13 cellular contexts compared by ENCODE assay signal in the genomic region with DNA sequence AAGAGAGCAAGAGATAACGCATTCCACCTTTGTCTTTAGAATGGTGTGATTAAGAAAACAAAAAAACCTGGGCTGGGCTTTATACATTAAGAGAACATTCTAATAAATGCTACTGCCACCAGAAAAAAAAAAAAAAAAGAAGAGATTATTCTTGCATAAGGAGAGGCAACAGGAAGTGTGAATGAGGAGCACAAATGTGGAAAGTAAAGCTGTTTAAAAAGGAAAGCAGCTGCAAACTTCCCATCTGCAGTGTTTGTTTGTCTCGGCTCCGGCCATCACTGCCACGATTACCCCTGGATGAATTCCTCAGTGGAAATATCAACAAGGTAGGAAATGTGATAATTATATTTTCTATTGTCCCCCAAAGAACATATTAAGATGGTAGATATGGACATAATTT.
DNase-seq lines count a peak whose midpoint lies in the region; TF ChIP-seq lines count a peak whose summit lies in the region.
"Had no signal": no experiment of that assay in that cellular context is flagged by ENCODE, and none has a peak within 500 bp of the region (broad histone marks: within the 10 kb centered on the region; RNA-seq: fewer than 3 reads in every experiment).

No MANE protein-coding gene starts in this region.

- intact Hi-C loops in left ventricle myocardium inferior (cut with micrococcal nuclease) = no loop called here
- intact Hi-C loops in ascending aorta (cut with DNase I) = no loop called here

- peaks cover 4% of the 10 kb centered on the region for H3K4me1 ChIP-seq in left ventricle myocardium inferior
- no peaks in the 10 kb centered on the region for H3K4me1 ChIP-seq in right atrium auricular region
- no peaks in the 10 kb centered on the region for H3K4me1 ChIP-seq in ascending aorta

- no peaks in the 10 kb centered on the region for H3K27me3 ChIP-seq in left ventricle myocardium inferior (ENCODE audit: low read depth)
- H3K27me3 ChIP-seq in right atrium auricular region = no peaks in the 10 kb centered on the region
- H3K27me3 ChIP-seq in ascending aorta = no peaks in the 10 kb centered on the region

- H3K36me3 ChIP-seq in left ventricle myocardium inferior (no peaks in the 10 kb centered on the region), right atrium auricular region (no peaks in the 10 kb centered on the region), ascending aorta (no peaks in the 10 kb centered on the region)

- in situ Hi-C loops in GM13976 (cut with MboI; ENCODE audit: low sequenced_read_pairs, unreplicated experiment) = no loop called here

- H3K9me3 ChIP-seq in left ventricle myocardium inferior (replicated peaks) (no peaks in the 10 kb centered on the region), right atrium auricular region (no peaks in the 10 kb centered on the region), ascending aorta (no peaks in the 10 kb centered on the region)

- no peak for TF ChIP-seq CTCF in left ventricle myocardium inferior (IDR thresholded peaks at IDR 0.05; ENCODE audit: borderline replicate concordance)
- TF ChIP-seq CTCF in right atrium auricular region (IDR thresholded peaks at IDR 0.05) = no peak
- TF ChIP-seq CTCF in fibroblast of pulmonary artery (IDR thresholded peaks at IDR 0.05; ENCODE audit: low read length, missing control alignments) = no peak
- TF ChIP-seq CTCF in GM13976 (IDR thresholded peaks at IDR 0.05; ENCODE audit: borderline replicate concordance, control extremely low read depth, extremely low read depth, insufficient read depth, missing control alignments) = no peak
- no peak for TF ChIP-seq CTCF in ascending aorta (IDR thresholded peaks at IDR 0.05)

- DNase-seq in left ventricle myocardium inferior (no peak), right atrium auricular region (ENCODE audit: low spot score) (no peak), MV-4-11 (lab: John Stamatoyannopoulos, UW) (peak; percentile 54), fibroblast of pulmonary artery (ENCODE audit: low read depth) (peak; percentile 33), DMS 273 (lab: John Stamatoyannopoulos, UW; ENCODE audit: unreplicated experiment) (no peak), GM13976 (ENCODE audit: low spot score) (no peak), ascending aorta (ENCODE audit: low spot score in 2 of 2) (no peak)
- DNase-seq: C1 segment of cervical spinal cord, GOT3, Kasumi-1, MM.1S, NCI-H1694 treated with DMSO at 0.1 percent for 48 hours, NCI-H774 had no signal

- H3K4me3 ChIP-seq in left ventricle myocardium inferior (no peak overlapping the region), right atrium auricular region (no peak overlapping the region), fibroblast of pulmonary artery (replicated peaks; ENCODE audit: low read depth, low read length) (no peak overlapping the region), ascending aorta (no peak overlapping the region)

- peak overlapping the region; percentile 45 for H3K27ac ChIP-seq in left ventricle myocardium inferior (replicated peaks)
- H3K27ac ChIP-seq in right atrium auricular region = no peak overlapping the region
- H3K27ac ChIP-seq in ascending aorta = no peak overlapping the region

Comparison
In these comparisons a context has a peak if more than half of its experiments do, and no peak if none do; other contexts are left out.
1. DNase-seq: peak in MV-4-11 (single experiment) and fibroblast of pulmonary artery (single experiment); none in left ventricle myocardium inferior (single experiment), right atrium auricular region (single experiment), DMS 273 (single experiment), GM13976 (single experiment) and ascending aorta (0 of 2).